In genomic region chr7:105389090-105389650, GRCh38 we compare ENCODE assay signal across 8 cellular contexts. TPM values are rescaled to one million over a fixed set of nuclear protein-coding genes. Genes with fewer than 3 reads are reported as not detected.
A peak's percentile ranks its signal among the peaks of the same experiment; 100 is the strongest.
DNase-seq lines count a peak whose midpoint lies in the region; ATAC-seq lines count a peak whose summit lies in the region.

No MANE protein-coding gene starts in this region.

- peak; percentile 38 for ATAC-seq in GM21381 (IDR thresholded peaks at IDR 0.05; ENCODE audit: unreplicated experiment)
- peak; percentile 63 for ATAC-seq in sciatic nerve

- peaks cover 4% of the 10 kb centered on the region; the same call in 1 of the 2 replicates for H3K4me1 ChIP-seq in HUES48 (ENCODE audit: control insufficient read depth, insufficient read depth, low read length)
- peaks cover 4% of the 10 kb centered on the region for H3K4me1 ChIP-seq in iPS-15b (ENCODE audit: control insufficient read depth, insufficient read depth, low read length)

- intact Hi-C loops in sciatic nerve (cut with DNase I): no loop called here

- H3K27me3 ChIP-seq in HUES48 (ENCODE audit: control insufficient read depth, insufficient read depth, low read length) (no peaks in the 10 kb centered on the region; the same call in 1 of the 2 replicates), iPS-15b (ENCODE audit: control insufficient read depth, insufficient read depth, low read length) (no peaks in the 10 kb centered on the region)

- H3K9me3 ChIP-seq in HUES48 (ENCODE audit: control insufficient read depth, insufficient read depth, low read length) (no peaks in the 10 kb centered on the region), iPS-15b (ENCODE audit: control insufficient read depth, insufficient read depth, low read length) (no peaks in the 10 kb centered on the region)

- H3K27ac ChIP-seq in HUES48 (ENCODE audit: low read depth, low read length): no peak overlapping the region

- peak overlapping the region; percentile 34; the same call in 1 of the 2 replicates for H3K9ac ChIP-seq in HUES48 (ENCODE audit: low read depth, low read length)
- H3K9ac ChIP-seq in iPS-15b (ENCODE audit: low read depth, low read length): no peak overlapping the region

- DNase-seq in COLO829 (ENCODE audit: low spot score) (peak; percentile 66), RPMI8226 (peak; percentile 63), astrocyte of the hippocampus (ENCODE audit: low read depth, low spot score) (peak; percentile 77), sciatic nerve (ENCODE audit: low spot score) (peak; percentile 66), COR-L47 (lab: John Stamatoyannopoulos, UW) (no peak)

- H3K36me3 ChIP-seq in HUES48 (ENCODE audit: control insufficient read depth, insufficient read depth, low read length) (no peaks in the 10 kb centered on the region), iPS-15b (ENCODE audit: control insufficient read depth, insufficient read depth, low read length) (no peaks in the 10 kb centered on the region)

- H3K4me3 ChIP-seq in HUES48 (ENCODE audit: low read depth, low read length): peak overlapping the region; percentile 66
- H3K4me3 ChIP-seq in iPS-15b (ENCODE audit: low read depth, low read length): peak overlapping the region; percentile 59

RNA-seq across cellular contexts. Expression of gene SRPK2, which starts 0.4 kb away (rescaled TPM):
- 72.8 TPM for total RNA-seq in sciatic nerve
